In genomic region chr4:5237086-5237485, GRCh38 we compare ENCODE assay signal across 23 cellular contexts.
DNase-seq lines count a peak whose midpoint lies in the region; ATAC-seq, FAIRE-seq and TF ChIP-seq lines count a peak whose summit lies in the region.
"Had no signal": no experiment of that assay in that cellular context is flagged by ENCODE, and none has a peak within 500 bp of the region (broad histone marks: within the 10 kb centered on the region; RNA-seq: fewer than 3 reads in every experiment).

No MANE protein-coding gene starts in this region.

- intact Hi-C loops in K562 (cut with micrococcal nuclease), result no loop called here
- intact Hi-C loops in transverse colon (cut with DNase I; ENCODE audit: low total_unique reads), result no loop called here
- intact Hi-C loops in posterior cingulate gyrus (cut with DNase I), result no loop called here

- no peak overlapping the region for H4K5ac ChIP-seq in H9 (ENCODE audit: insufficient read length, low read depth, low read length)

- no peaks in the 10 kb centered on the region for H4K20me1 ChIP-seq in H9 (ENCODE audit: control insufficient read depth, insufficient read depth, insufficient read length)
- no peaks in the 10 kb centered on the region for H4K20me1 ChIP-seq in K562 (replicated peaks; ENCODE audit: control insufficient read depth, insufficient read depth, low read length)

- H4K8ac ChIP-seq in H9 (replicated peaks; ENCODE audit: insufficient read length, low read depth, low read length), result no peak overlapping the region

- no peaks in the 10 kb centered on the region for H3K36me3 Mint-ChIP-seq in H9 (ENCODE audit: insufficient read depth in 1 of 3, low read depth in 3 of 3)
- H3K36me3 Mint-ChIP-seq: CD4-positive, CD25-positive, alpha-beta regulatory T cell; CD8-positive, alpha-beta memory T cell had no signal

- H3K56ac ChIP-seq in H9 (ENCODE audit: insufficient read length, low read depth, low read length), result no peak overlapping the region

- no peak for ATAC-seq in K562
- ATAC-seq: GM12878 had no signal

- peaks cover 15 to 20% of the 10 kb centered on the region in 2 experiments; a peak in 3 of 4 replicates for H3K4me1 Mint-ChIP-seq in H9
- H3K4me1 Mint-ChIP-seq: B cell; CD4-positive, CD25-positive, alpha-beta regulatory T cell; CD8-positive, alpha-beta memory T cell had no signal

- H3K23ac ChIP-seq in H9 (ENCODE audit: insufficient read length, low read depth, low read length), result no peak overlapping the region

- no peaks in the 10 kb centered on the region for H3K27me3 ChIP-seq in BE2C
- no peaks in the 10 kb centered on the region for H3K27me3 ChIP-seq in H9 (ENCODE audit: insufficient read depth, low read length)
- peaks cover 0 to 3% of the 10 kb centered on the region in 2 experiments; a peak in 1 of 5 replicates for H3K27me3 ChIP-seq in K562 (ENCODE audit: control insufficient read depth in 2 of 2, insufficient read depth in 2 of 2, low read length in 2 of 2)
- H3K27me3 ChIP-seq in transverse colon, result no peaks in the 10 kb centered on the region

- POLR2A ChIA-PET in K562 (lab: Yijun Ruan, JAX), result no interaction called here

- BruUV-seq in K562 (replicated peaks; lab: Mats Ljungman, UMichigan), result no TSS peak

- H3K9me3 ChIP-seq in BE2C, result no peaks in the 10 kb centered on the region
- no peaks in the 10 kb centered on the region for H3K9me3 ChIP-seq in H9 (ENCODE audit: control insufficient read depth, low read depth, low read length)
- no peaks in the 10 kb centered on the region for H3K9me3 ChIP-seq in K562 (replicated peaks; ENCODE audit: control insufficient read depth, insufficient read depth, low read depth, low read length)
- no peaks in the 10 kb centered on the region for H3K9me3 ChIP-seq in transverse colon

- WGBS in H9 (ENCODE audit: extremely low coverage, insufficient read length, low lambda C conversion rate), result no CpG with 5 or more reads among the region's 3 CpGs
- WGBS in K562 (ENCODE audit: insufficient coverage, low coverage, missing lambda C conversion rate), result 0% methylated on average over 3 of the region's 3 CpGs
- WGBS in transverse colon (ENCODE audit: low coverage in 1 of 2), 2 donors, result 77 to 79% methylated on average over 2 to 3 of the region's 3 CpGs

- no peak overlapping the region for H4K91ac ChIP-seq in H9 (ENCODE audit: insufficient read length, low read depth, low read length)

- no peak overlapping the region for H3K4me3 ChIP-seq in BE2C (ENCODE audit: low read depth, low read length)
- no peak overlapping the region for H3K4me3 ChIP-seq in K562
- H3K4me3 ChIP-seq in transverse colon, result no peak overlapping the region
- H3K4me3 ChIP-seq: GM12878 had no signal

- no peak overlapping the region for H3K4ac ChIP-seq in H9 (ENCODE audit: low read depth, low read length)

- no peak overlapping the region for H2BK12ac ChIP-seq in H9 (ENCODE audit: insufficient read length, low read depth, low read length)

- no peaks in the 10 kb centered on the region for H3K79me1 ChIP-seq in H9 (ENCODE audit: insufficient read depth, low read depth, low read length, poor library complexity, severe bottlenecking)

- H2BK120ac ChIP-seq in H9 (ENCODE audit: low read depth, low read length, poor library complexity, severe bottlenecking), result no peak overlapping the region

- TF ChIP-seq CTCF in BE2C (IDR thresholded peaks at IDR 0.05; ENCODE audit: low read depth, low read length) (no peak), H9 (conservative IDR thresholded peaks at IDR 0.05) (no peak), K562 (IDR thresholded peaks at IDR 0.05 in 2 of 3, conservative IDR thresholded peaks at IDR 0.05 in 1 of 3; ENCODE audit: insufficient read depth in 2 of 3, low read depth in 1 of 3, low read length in 3 of 3) (no peak), transverse colon (IDR thresholded peaks at IDR 0.05) (no peak)

- TF ChIP-seq RAD21 in K562 (CRISPR knock-in tag; conservative IDR thresholded peaks at IDR 0.05 in 1 of 2, IDR thresholded peaks at IDR 0.05 in 1 of 2), result no peak

- DNase-seq in BE2C (peak; percentile 12), H9 (peak; percentile 39), K562 (ENCODE audit: extremely low read depth in 1 of 4, low spot score in 3 of 4) (peak; percentile 11 to 37 (median 12)), iPS-NIHi11 (ENCODE audit: low spot score) (peak; percentile 47), transverse colon (no peak), NCI-H1092 treated with DMSO at 0.1 percent for 48 hours (lab: John Stamatoyannopoulos, UW) (no peak), posterior cingulate gyrus (no peak)
- DNase-seq: 8988T; C1 segment of cervical spinal cord; CD4-positive, CD25-positive, alpha-beta regulatory T cell; CD8-positive, alpha-beta memory T cell; COR-L47; DMS 273 treated with DMSO at 0.1 percent for 48 hours; DMS53; DND-41; EL; GM23248; KBM-7 had no signal

- H3K4me2 ChIP-seq in H9 (ENCODE audit: insufficient read depth, insufficient read length, low read length) (no peak overlapping the region), K562 (ENCODE audit: insufficient read depth, low read length) (no peak overlapping the region; the same call in 1 of the 2 replicates)

- H3K79me2 ChIP-seq in H9 (ENCODE audit: insufficient read depth, low read length) (no peaks in the 10 kb centered on the region), K562 (ENCODE audit: control insufficient read depth, insufficient read depth, low read length) (no peaks in the 10 kb centered on the region)

- no peak overlapping the region for H3K4me3 Mint-ChIP-seq in H9
- H3K4me3 Mint-ChIP-seq: B cell; CD4-positive, CD25-positive, alpha-beta regulatory T cell; CD8-positive, alpha-beta memory T cell had no signal

- no peak for FAIRE-seq in K562 (lab: Jason Lieb, UNC)
- FAIRE-seq: GM12878, GM19239, H54 had no signal

- no peak overlapping the region for H3K27ac Mint-ChIP-seq in H9
- H3K27ac Mint-ChIP-seq: B cell; CD4-positive, CD25-positive, alpha-beta regulatory T cell; CD8-positive, alpha-beta memory T cell had no signal

- H2AK5ac ChIP-seq in H9 (ENCODE audit: insufficient read length, low read length), result no peak overlapping the region

- H3K9me1 ChIP-seq in K562 (ENCODE audit: control insufficient read depth, insufficient read depth, low read length), result no peaks in the 10 kb centered on the region

- no peak overlapping the region for H2BK20ac ChIP-seq in H9 (ENCODE audit: low read depth, low read length, poor library complexity, severe bottlenecking)

- no peaks in the 10 kb centered on the region for H3K23me2 ChIP-seq in H9 (ENCODE audit: insufficient read length, low read depth, low read length, poor library complexity, severe bottlenecking)

- no peak overlapping the region for H2BK5ac ChIP-seq in H9 (ENCODE audit: insufficient read length, low read length)

- H3K36me3 ChIP-seq in BE2C, result no peaks in the 10 kb centered on the region
- H3K36me3 ChIP-seq in K562 (ENCODE audit: control insufficient read depth, insufficient read depth, low read length), result no peaks in the 10 kb centered on the region
- H3K36me3 ChIP-seq in transverse colon, result no peaks in the 10 kb centered on the region

- H2AFZ ChIP-seq in H9 (ENCODE audit: low read length) (no peak overlapping the region), K562 (ENCODE audit: low read depth, low read length) (no peak overlapping the region)

- no peaks in the 10 kb centered on the region for H3K4me1 ChIP-seq in BE2C
- peaks cover 5% of the 10 kb centered on the region; the same call in 1 of the 2 replicates for H3K4me1 ChIP-seq in H9 (ENCODE audit: insufficient read depth, low read length)
- no peaks in the 10 kb centered on the region for H3K4me1 ChIP-seq in K562 (replicated peaks in 1 of 2; ENCODE audit: control insufficient read depth in 2 of 2, insufficient read depth in 2 of 2, low read length in 2 of 2)
- H3K4me1 ChIP-seq in transverse colon, result no peaks in the 10 kb centered on the region

- H3K9me3 Mint-ChIP-seq in H9, result no peaks in the 10 kb centered on the region
- H3K9me3 Mint-ChIP-seq: CD8-positive, alpha-beta memory T cell had no signal

- no peak overlapping the region for H3K14ac ChIP-seq in H9 (ENCODE audit: insufficient read depth, low read length)

- no peak overlapping the region for H2BK15ac ChIP-seq in H9 (ENCODE audit: low read depth, low read length)

- no peak for TF ChIP-seq EP300 in K562 (IDR thresholded peaks at IDR 0.05; ENCODE audit: low read length)
- no peak for TF ChIP-seq EP300 in transverse colon (IDR thresholded peaks at IDR 0.05; ENCODE audit: low read depth)

- TF ChIP-seq POLR2A in K562 (conservative IDR thresholded peaks at IDR 0.05) (no peak), transverse colon (IDR thresholded peaks at IDR 0.05) (no peak)

- H3K27ac ChIP-seq in H9 (ENCODE audit: insufficient read length, low read depth, low read length) (no peak overlapping the region), K562 (ENCODE audit: extremely low read depth, low read depth, low read length) (no peak overlapping the region), transverse colon (no peak overlapping the region)
- H3K27ac ChIP-seq: HL-60 had no signal

- no peak overlapping the region for H3K9ac ChIP-seq in H9 (ENCODE audit: extremely low read depth, insufficient read length, low read length)
- H3K9ac ChIP-seq in K562 (ENCODE audit: insufficient read depth in 1 of 2, low read depth in 2 of 2, low read length in 2 of 2), result no peak overlapping the region

- CTCF ChIA-PET in K562 (lab: Yijun Ruan, JAX; ENCODE audit: low intra/inter-chr PET ratio), result no interaction called here

- in situ Hi-C loops in K562 (cut with MboI) (no loop called here), transverse colon (cut with MboI; ENCODE audit: low pct_ligation_motif_present in 1 of 4, low pct_unique_long_range_greater_than_20kb in 1 of 4, low sequenced_read_pairs in 3 of 4) (no loop called here)

- peaks cover 4% of the 10 kb centered on the region for H3K27me3 Mint-ChIP-seq in H9 (ENCODE audit: low read depth)
- H3K27me3 Mint-ChIP-seq: B cell; CD4-positive, CD25-positive, alpha-beta regulatory T cell; CD8-positive, alpha-beta memory T cell had no signal

- H3K18ac ChIP-seq in H9 (ENCODE audit: insufficient read length, low read depth, low read length), result no peak overlapping the region

- no peak overlapping the region for H3T11ph ChIP-seq in H9 (ENCODE audit: low read length)

TF ChIP-seq in K562, 482 proteins besides CTCF, POLR2A, EP300 and RAD21 (continues in another document):
- TF ChIP-seq, protein P1, sequence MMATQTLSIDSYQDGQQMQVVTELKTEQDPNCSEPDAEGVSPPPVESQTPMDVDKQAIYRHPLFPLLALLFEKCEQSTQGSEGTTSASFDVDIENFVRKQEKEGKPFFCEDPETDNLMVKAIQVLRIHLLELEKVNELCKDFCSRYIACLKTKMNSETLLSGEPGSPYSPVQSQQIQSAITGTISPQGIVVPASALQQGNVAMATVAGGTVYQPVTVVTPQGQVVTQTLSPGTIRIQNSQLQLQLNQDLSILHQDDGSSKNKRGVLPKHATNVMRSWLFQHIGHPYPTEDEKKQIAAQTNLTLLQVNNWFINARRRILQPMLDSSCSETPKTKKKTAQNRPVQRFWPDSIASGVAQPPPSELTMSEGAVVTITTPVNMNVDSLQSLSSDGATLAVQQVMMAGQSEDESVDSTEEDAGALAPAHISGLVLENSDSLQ (IDR thresholded peaks at IDR 0.05), result peak; percentile 88
- no peak for TF ChIP-seq ATF1 (CRISPR knock-in tag; IDR thresholded peaks at IDR 0.05)
- no peak for TF ChIP-seq ATF1 (tag; IDR thresholded peaks at IDR 0.05)
- no peak for TF ChIP-seq ELF4 (CRISPR knock-in tag; IDR thresholded peaks at IDR 0.05)
- no peak for TF ChIP-seq LEF1 (IDR thresholded peaks at IDR 0.05)
- TF ChIP-seq NFRKB (IDR thresholded peaks at IDR 0.05; ENCODE audit: low read depth), result no peak

Comparison
In these comparisons a context has a peak if more than half of its experiments do, and no peak if none do; other contexts are left out.
1. DNase-seq: peak in BE2C (single experiment), H9 (single experiment), K562 (4 of 4) and iPS-NIHi11 (single experiment); none in transverse colon (single experiment), NCI-H1092 treated with DMSO at 0.1 percent for 48 hours (single experiment) and posterior cingulate gyrus (0 of 10).